Comparison of ENCODE assay signal across 8 cellular contexts in genomic region chr20:45890077-45890996, GRCh38. TPM values are rescaled to one million over a fixed set of nuclear protein-coding genes. Genes with fewer than 3 reads are reported as not detected.
DNase-seq lines count a peak whose midpoint lies in the region; ATAC-seq and TF ChIP-seq lines count a peak whose summit lies in the region.

No MANE protein-coding gene starts in this region.

- CTCF ChIA-PET in AG04450 (lab: Charles Lee): interaction anchor here (0.7 to 3.4 kb wide), 29 partner anchors 8 to 178 kb away, joined by 3 to 31 read pairs (median 4); partner anchors contain the start of genes PCIF1 and ZSWIM1

- H3K27me3 ChIP-seq in AG04450 (ENCODE audit: control insufficient read depth, insufficient read depth, low read length): no peaks in the 10 kb centered on the region
- no peaks in the 10 kb centered on the region for H3K27me3 ChIP-seq in skeletal muscle satellite cell (ENCODE audit: control insufficient read depth, insufficient read depth, low read length)

- H3K36me3 ChIP-seq in skeletal muscle satellite cell (ENCODE audit: insufficient read depth, low read length): peaks cover 28% of the 10 kb centered on the region

- ATAC-seq in GM18907 (IDR thresholded peaks at IDR 0.05; ENCODE audit: unreplicated experiment): peak; percentile 17
- ATAC-seq in T-helper 17 cell: no peak
- no peak for ATAC-seq in central memory CD8-positive, alpha-beta T cell (replicated peaks; ENCODE audit: extremely low read depth, poor library complexity, severe bottlenecking)

- H3K4me3 Mint-ChIP-seq in T-helper 17 cell: peak overlapping the region; percentile 96
- H3K4me3 Mint-ChIP-seq in central memory CD8-positive, alpha-beta T cell: peak overlapping the region; percentile 92
- H3K4me3 Mint-ChIP-seq in immature natural killer cell: peak overlapping the region; percentile 89 to 93 (median 92)

- peak overlapping the region; percentile 77 for H3K27ac ChIP-seq in AG04450 (ENCODE audit: low read depth, low read length)

- DNase-seq in AG04450 (ENCODE audit: low read depth, low spot score): no peak
- no peak for DNase-seq in Jurkat, Clone E6-1 (ENCODE audit: low read depth, low spot score)
- peak in 1 of 3 donors; percentile 29 for DNase-seq in T-helper 17 cell
- no peak for DNase-seq in central memory CD8-positive, alpha-beta T cell (ENCODE audit: low spot score in 2 of 2)
- DNase-seq in immature natural killer cell: peak; percentile 43 to 53 (median 52)
- DNase-seq in NCI-H1048 (lab: John Stamatoyannopoulos, UW): no peak

- TF ChIP-seq CTCF in AG04450 (IDR thresholded peaks at IDR 0.05; ENCODE audit: low read depth, low read length): peak; percentile 79

- H3K4me1 ChIP-seq in skeletal muscle satellite cell (ENCODE audit: control insufficient read depth, insufficient read depth, low read length): peaks cover 28% of the 10 kb centered on the region

- H3K27me3 Mint-ChIP-seq in T-helper 17 cell: no peaks in the 10 kb centered on the region
- no peaks in the 10 kb centered on the region for H3K27me3 Mint-ChIP-seq in central memory CD8-positive, alpha-beta T cell
- peaks cover 2 to 6% (median 3%) of the 10 kb centered on the region in 3 donors for H3K27me3 Mint-ChIP-seq in immature natural killer cell (ENCODE audit: low read depth in 3 of 3)

- POLR2A ChIA-PET in AG04450 (lab: Yijun Ruan, JAX): interaction anchor here (0.6 to 2.8 kb wide), 10 partner anchors 9 to 193 kb away, joined by 3 to 21 read pairs (median 6); partner anchors contain the start of genes PCIF1, PLTP and ZSWIM1

- H3K9me3 ChIP-seq in AG04450 (ENCODE audit: control insufficient read depth, insufficient read depth, low read length): no peaks in the 10 kb centered on the region; the same call in 1 of the 2 replicates
- H3K9me3 ChIP-seq in T-helper 17 cell (ENCODE audit: control insufficient read depth, low read length, poor library complexity, severe bottlenecking): no peaks in the 10 kb centered on the region
- no peaks in the 10 kb centered on the region for H3K9me3 ChIP-seq in skeletal muscle satellite cell (replicated peaks; ENCODE audit: low read length)

- H3K36me3 Mint-ChIP-seq in T-helper 17 cell (ENCODE audit: low read depth) (no peaks in the 10 kb centered on the region), immature natural killer cell (peaks cover 5 to 7% (median 6%) of the 10 kb centered on the region in 3 donors)
- H3K36me3 Mint-ChIP-seq in central memory CD8-positive, alpha-beta T cell (ENCODE audit: insufficient read depth): peaks cover 17% of the 10 kb centered on the region

- H3K27ac Mint-ChIP-seq in T-helper 17 cell (peak overlapping the region; percentile 92), immature natural killer cell (peak overlapping the region in 5 of 6 donors; percentile 46 to 85 (median 72))
- H3K27ac Mint-ChIP-seq in central memory CD8-positive, alpha-beta T cell (ENCODE audit: low read depth): peak overlapping the region; percentile 91

- H3K9me3 Mint-ChIP-seq in central memory CD8-positive, alpha-beta T cell: no peaks in the 10 kb centered on the region
- H3K9me3 Mint-ChIP-seq in immature natural killer cell: no peaks in the 10 kb centered on the region

- peak overlapping the region; percentile 83 for H3K9ac ChIP-seq in skeletal muscle satellite cell (ENCODE audit: low read depth, low read length)

- peak overlapping the region; percentile 79 for H3K4me3 ChIP-seq in AG04450 (ENCODE audit: low read depth, low read length)
- peak overlapping the region; percentile 76 for H3K4me3 ChIP-seq in Jurkat, Clone E6-1 (ENCODE audit: low read length)
- H3K4me3 ChIP-seq in skeletal muscle satellite cell (ENCODE audit: low read length): peak overlapping the region; percentile 95

- H3K4me1 Mint-ChIP-seq in T-helper 17 cell: peaks cover 28% of the 10 kb centered on the region
- H3K4me1 Mint-ChIP-seq in central memory CD8-positive, alpha-beta T cell: peaks cover 19% of the 10 kb centered on the region
- H3K4me1 Mint-ChIP-seq in immature natural killer cell: peaks cover 22 to 25% of the 10 kb centered on the region in 2 donors

- H3K4me2 ChIP-seq in skeletal muscle satellite cell (ENCODE audit: low read length): peak overlapping the region; percentile 99

RNA-seq across cellular contexts. Expression of gene NEURL2, which starts 0.7 kb away (rescaled TPM):
- polyA plus RNA-seq in AG04450 (2011; rRNA removed) (1.1 and 1.9 TPM in 2 replicates), immature natural killer cell (1 to 10 TPM in 2 of 3 donors, not detected in 1; 1.0 to 1.1 TPM)
- polyA minus RNA-seq in AG04450 (2011; rRNA and poly(A)+ RNA removed): 0.74 and 2.2 TPM in 2 replicates
- polyA plus RNA-seq in Jurkat, Clone E6-1 (2012; ENCODE audit: insufficient read depth, insufficient read length): not detected
- 1 to 10 TPM; 1.5 to 2.1 TPM for total RNA-seq in T-helper 17 cell
- 2.0 and 2.5 TPM in 2 replicates for total RNA-seq in skeletal muscle satellite cell (2012; rRNA removed)

RNA-seq across cellular contexts. Expression of gene CTSA, which starts 0.8 kb away (rescaled TPM):
- polyA plus RNA-seq in AG04450 (2011; rRNA removed): 234 and 267 TPM in 2 replicates
- polyA minus RNA-seq in AG04450 (2011; rRNA and poly(A)+ RNA removed): 167 and 244 TPM in 2 replicates
- 49.1 TPM for polyA plus RNA-seq in Jurkat, Clone E6-1 (2012; ENCODE audit: insufficient read depth, insufficient read length)
- 100 to 1,000 TPM; 121 to 200 TPM for total RNA-seq in T-helper 17 cell
- 100 to 1,000 TPM in 1 of 3 donors, 10 to 100 TPM in 2; 76.8 to 119 (median 97.6) TPM for polyA plus RNA-seq in immature natural killer cell
- total RNA-seq in skeletal muscle satellite cell (2012; rRNA removed): 55.3 and 62.3 TPM in 2 replicates

RNA-seq across cellular contexts. Expression of gene SPATA25, which starts 2.9 kb away (rescaled TPM):
- polyA plus RNA-seq in AG04450 (2011; rRNA removed): 0.43 and 0.50 TPM in 2 replicates
- polyA minus RNA-seq in AG04450 (2011; rRNA and poly(A)+ RNA removed): 0.55 TPM in 1 of 2 replicates, not detected in the other
- polyA plus RNA-seq in Jurkat, Clone E6-1 (2012; ENCODE audit: insufficient read depth, insufficient read length): not detected
- total RNA-seq in T-helper 17 cell: 1 to 10 TPM in 1 of 2 donors, under 1 TPM in 1; 0.94 to 1.3 TPM
- polyA plus RNA-seq in immature natural killer cell: not detected
- total RNA-seq in skeletal muscle satellite cell (2012; rRNA removed): 0.44 and 0.76 TPM in 2 replicates

RNA-seq across cellular contexts. Expression of gene ZSWIM1, which starts 9.3 kb away (rescaled TPM):
- polyA plus RNA-seq in AG04450 (2011; rRNA removed): 5.3 and 6.5 TPM in 2 replicates
- polyA minus RNA-seq in AG04450 (2011; rRNA and poly(A)+ RNA removed): 22.4 and 29.9 TPM in 2 replicates
- polyA plus RNA-seq in Jurkat, Clone E6-1 (2012; ENCODE audit: insufficient read depth, insufficient read length): 7.6 TPM
- 10 to 100 TPM in 1 of 2 donors, 1 to 10 TPM in 1; 8.0 to 10.2 TPM for total RNA-seq in T-helper 17 cell
- under 1 TPM in 2 of 3 donors, not detected in 1; 0.55 to 0.68 TPM for polyA plus RNA-seq in immature natural killer cell
- total RNA-seq in skeletal muscle satellite cell (2012; rRNA removed): 6.3 and 11.1 TPM in 2 replicates

RNA-seq across cellular contexts. Expression of gene PLTP, which starts 21.6 kb away (rescaled TPM):
- polyA plus RNA-seq in AG04450 (2011; rRNA removed) (105 and 154 TPM in 2 replicates), immature natural killer cell (10 to 100 TPM in 1 of 3 donors, 1 to 10 TPM in 1, under 1 TPM in 1; 0.77 to 17.5 (median 7.3) TPM)
- polyA minus RNA-seq in AG04450 (2011; rRNA and poly(A)+ RNA removed): 43.0 and 67.8 TPM in 2 replicates
- polyA plus RNA-seq in Jurkat, Clone E6-1 (2012; ENCODE audit: insufficient read depth, insufficient read length): 1.2 TPM
- 1 to 10 TPM in 1 of 2 donors, not detected in 1; 1.5 TPM for total RNA-seq in T-helper 17 cell
- total RNA-seq in skeletal muscle satellite cell (2012; rRNA removed): 5.6 and 11.8 TPM in 2 replicates

Comparison
In these comparisons a context has a peak if more than half of its experiments do, and no peak if none do; other contexts are left out.
1. DNase-seq: peak in immature natural killer cell (3 of 3); none in AG04450 (single experiment), Jurkat, Clone E6-1 (single experiment), central memory CD8-positive, alpha-beta T cell (0 of 2) and NCI-H1048 (single experiment).
2. Peak in every context shown above with its lines, with median percentiles within 50 percentile points of each other: H3K4me3 ChIP-seq, H3K27ac Mint-ChIP-seq and H3K4me3 Mint-ChIP-seq.